In the genomic region with DNA sequence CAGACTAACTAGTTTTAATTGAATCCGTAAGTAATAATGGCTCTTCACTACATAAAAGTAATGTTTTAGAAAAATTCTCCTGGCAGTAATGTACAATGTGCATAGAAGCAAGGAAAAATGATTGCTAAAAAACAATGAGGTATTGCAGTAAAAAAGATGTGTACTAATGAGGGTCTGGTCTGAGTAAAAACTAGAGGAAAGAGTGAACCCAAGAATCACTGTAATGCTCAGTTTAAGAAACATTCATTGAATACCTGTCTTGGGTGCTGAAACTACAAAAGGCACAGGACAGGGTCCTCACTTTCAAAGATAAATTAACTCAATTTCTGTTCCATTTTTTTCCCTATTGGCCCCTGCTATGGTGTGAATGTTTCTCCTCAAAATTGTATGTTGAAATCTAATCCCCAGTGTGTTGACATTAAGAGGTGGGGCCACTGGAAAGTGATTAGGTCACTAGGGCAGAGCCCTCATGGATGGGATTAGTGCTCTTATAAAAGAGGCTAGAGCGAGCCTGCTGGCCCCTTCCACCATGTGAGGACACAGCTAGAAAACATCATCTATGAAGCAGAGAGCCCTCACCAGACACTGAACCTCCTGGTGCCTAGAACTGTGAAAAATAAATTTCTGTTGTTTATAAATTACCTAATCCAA, we compare ENCODE assay signal across 10 cellular contexts. TPM values are rescaled to one million over a fixed set of nuclear protein-coding genes. Genes with fewer than 3 reads are reported as not detected.
DNase-seq lines count a peak whose midpoint lies in the region; ATAC-seq, FAIRE-seq and TF ChIP-seq lines count a peak whose summit lies in the region.
"Had no signal": no experiment of that assay in that cellular context is flagged by ENCODE, and none has a peak within 500 bp of the region (broad histone marks: within the 10 kb centered on the region; RNA-seq: fewer than 3 reads in every experiment).

No MANE protein-coding gene starts in this region.

- ATAC-seq in stimulated activated naive CD8-positive, alpha-beta T cell treated with anti-CD3 and anti-CD28 coated beads, Interleukin-15, amount 100 ng/mL, for 72 hours = peak; percentile 52
- no peak for ATAC-seq in stimulated activated naive CD8-positive, alpha-beta T cell treated with anti-CD3 and anti-CD28 coated beads, Interleukin-15, Interleukin-2, amounts not matched to agents 100 U/mL and 50 U/mL, for 24 hours

- intact Hi-C loops in activated naive CD4-positive, alpha-beta T cell treated with anti-CD3 and anti-CD28 coated beads for 36 hours (cut with micrococcal nuclease) = loop anchor here (1.0 kb wide), 3 partner anchors 13 to 51 kb away; partner anchors contain the start of gene RPS6KA5

- H3K27me3 Mint-ChIP-seq in stimulated activated naive CD8-positive, alpha-beta T cell treated with anti-CD3 and anti-CD28 coated beads, Interleukin-15, amount 100 ng/mL, for 72 hours = no peaks in the 10 kb centered on the region
- no peaks in the 10 kb centered on the region for H3K27me3 Mint-ChIP-seq in activated naive CD4-positive, alpha-beta T cell treated with anti-CD3 and anti-CD28 coated beads for 36 hours (ENCODE audit: low read depth)

- no peaks in the 10 kb centered on the region for H3K79me2 ChIP-seq in MM.1S (ENCODE audit: low read length)

- no peaks in the 10 kb centered on the region for H3F3A ChIP-seq in MM.1S (ENCODE audit: insufficient read depth, low read length)

- no peak overlapping the region for H3K9ac ChIP-seq in MM.1S (ENCODE audit: low read length)

- no peaks in the 10 kb centered on the region for H3K36me3 ChIP-seq in MM.1S (replicated peaks; ENCODE audit: insufficient read depth, low read length)

- no peaks in the 10 kb centered on the region for H3K9me3 ChIP-seq in MM.1S (replicated peaks; ENCODE audit: insufficient read depth, low read length)

- no peaks in the 10 kb centered on the region for H4K20me1 ChIP-seq in MM.1S (ENCODE audit: insufficient read depth, low read length)

- no peaks in the 10 kb centered on the region for H3K27me3 ChIP-seq in MM.1S (replicated peaks; ENCODE audit: insufficient read depth, low read length)

- H3K9me2 ChIP-seq in MM.1S (replicated peaks; ENCODE audit: insufficient read depth, low read length) = no peaks in the 10 kb centered on the region

- H2AFZ ChIP-seq in MM.1S (ENCODE audit: low read length) = no peak overlapping the region

- H3K4me3 Mint-ChIP-seq in stimulated activated naive CD8-positive, alpha-beta T cell treated with anti-CD3 and anti-CD28 coated beads, Interleukin-15, amount 100 ng/mL, for 72 hours = peak overlapping the region in 1 of 2 donors; percentile 27
- no peak overlapping the region for H3K4me3 Mint-ChIP-seq in activated naive CD4-positive, alpha-beta T cell treated with anti-CD3 and anti-CD28 coated beads for 36 hours

- H3K9me3 Mint-ChIP-seq in stimulated activated naive CD8-positive, alpha-beta T cell treated with anti-CD3 and anti-CD28 coated beads, Interleukin-15, amount 100 ng/mL, for 72 hours = no peaks in the 10 kb centered on the region
- H3K9me3 Mint-ChIP-seq in activated naive CD4-positive, alpha-beta T cell treated with anti-CD3 and anti-CD28 coated beads for 36 hours = no peaks in the 10 kb centered on the region

- peak overlapping the region; percentile 39; the same call in 1 of the 2 replicates for H3K4me2 ChIP-seq in MM.1S (ENCODE audit: low read depth, low read length)

- H3K4me3 ChIP-seq in MM.1S (ENCODE audit: low read length) (no peak overlapping the region), fibroblast of mammary gland (ENCODE audit: control insufficient read depth, low read depth, low read length) (no peak overlapping the region)

- TF ChIP-seq CTCF in MM.1S (IDR thresholded peaks at IDR 0.05; ENCODE audit: low read length) = no peak
- TF ChIP-seq CTCF in fibroblast of mammary gland (conservative IDR thresholded peaks at IDR 0.05; ENCODE audit: control insufficient read depth, insufficient read depth, low read depth, low read length) = no peak

- CTCF ChIA-PET in activated naive CD4-positive, alpha-beta T cell treated with anti-CD3 and anti-CD28 coated beads for 36 hours (lab: Charles Lee) = interaction anchor here (1.5 to 1.6 kb wide), 2 partner anchors 40 to 106 kb away, joined by 3 to 6 read pairs; no protein-coding TSS in a partner anchor

- H3K4me1 Mint-ChIP-seq in stimulated activated naive CD8-positive, alpha-beta T cell treated with anti-CD3 and anti-CD28 coated beads, Interleukin-15, amount 100 ng/mL, for 72 hours = peaks cover 49% of the 10 kb centered on the region
- peaks cover 40% of the 10 kb centered on the region for H3K4me1 Mint-ChIP-seq in activated naive CD4-positive, alpha-beta T cell treated with anti-CD3 and anti-CD28 coated beads for 36 hours (ENCODE audit: low read depth)

- no peak for FAIRE-seq in frontal cortex (lab: Jason Lieb, UNC)

- no peaks in the 10 kb centered on the region for H3K4me1 ChIP-seq in MM.1S (ENCODE audit: low read length)

- peak overlapping the region; percentile 38; the same call in 1 of the 2 replicates for H3K27ac ChIP-seq in MM.1S (ENCODE audit: low read length)
- H3K27ac ChIP-seq: C4-2B had no signal

- no peaks in the 10 kb centered on the region for H3K36me3 Mint-ChIP-seq in activated naive CD4-positive, alpha-beta T cell treated with anti-CD3 and anti-CD28 coated beads for 36 hours (ENCODE audit: low read depth)

- peak overlapping the region; percentile 63 to 76 for H3K27ac Mint-ChIP-seq in stimulated activated naive CD8-positive, alpha-beta T cell treated with anti-CD3 and anti-CD28 coated beads, Interleukin-15, amount 100 ng/mL, for 72 hours
- no peak overlapping the region for H3K27ac Mint-ChIP-seq in activated naive CD4-positive, alpha-beta T cell treated with anti-CD3 and anti-CD28 coated beads for 36 hours

- no peak for DNase-seq in stimulated activated naive CD8-positive, alpha-beta T cell treated with anti-CD3 and anti-CD28 coated beads, Interleukin-15, amount 100 ng/mL, for 72 hours
- DNase-seq in stimulated activated naive CD8-positive, alpha-beta T cell treated with anti-CD3 and anti-CD28 coated beads, Interleukin-15, Interleukin-2, amounts not matched to agents 100 U/mL and 50 U/mL, for 24 hours = no peak
- no peak for DNase-seq in MM.1S
- peak; percentile 2 for DNase-seq in fibroblast of mammary gland (ENCODE audit: low read depth)
- DNase-seq in DMS79 treated with DMSO at 0.1 percent for 48 hours (lab: John Stamatoyannopoulos, UW) = no peak
- no peak for DNase-seq in frontal cortex (ENCODE audit: low spot score in 2 of 2)
- no peak for DNase-seq in stimulated activated CD4-positive, alpha-beta T cell treated with anti-CD3 and anti-CD28 coated beads, Interleukin-2, amount 100 ng/mL, for 24 hours
- DNase-seq in activated naive CD4-positive, alpha-beta T cell treated with anti-CD3 and anti-CD28 coated beads for 36 hours = no peak
- DNase-seq: NCI-H187 had no signal

RNA-seq across cellular contexts. Expression of gene RPS6KA5, which starts 51.6 kb away (rescaled TPM):
- 8.2 TPM for total RNA-seq in frontal cortex
- 10 to 100 TPM; 10.0 to 12.0 TPM for total RNA-seq in activated naive CD4-positive, alpha-beta T cell treated with anti-CD3 and anti-CD28 coated beads for 36 hours
